Comparison of ENCODE assay signal across 15 cellular contexts in the genomic region with DNA sequence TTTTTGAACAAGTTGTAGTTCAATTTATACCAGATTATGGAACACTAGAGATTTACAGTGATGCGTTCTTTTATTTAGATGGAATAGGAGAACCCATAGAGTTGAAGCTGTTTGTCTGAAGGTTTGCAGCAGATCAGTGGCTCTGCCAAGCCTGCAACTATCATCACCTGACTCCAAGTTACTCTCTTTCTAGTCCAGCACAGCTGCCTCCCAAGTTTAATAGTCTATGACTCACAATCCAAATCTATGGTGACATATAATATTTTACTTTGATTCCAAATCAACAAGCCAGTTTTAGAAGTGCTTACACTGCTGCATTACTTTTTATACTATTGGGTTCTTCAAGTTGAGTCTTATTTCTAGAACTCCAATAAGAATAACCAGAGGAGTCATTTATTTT.
DNase-seq lines count a peak whose midpoint lies in the region; ATAC-seq and TF ChIP-seq lines count a peak whose summit lies in the region.
"Had no signal": no experiment of that assay in that cellular context is flagged by ENCODE, and none has a peak within 500 bp of the region (broad histone marks: within the 10 kb centered on the region; RNA-seq: fewer than 3 reads in every experiment).

No MANE protein-coding gene starts in this region.

- H3K9me3 ChIP-seq in SK-N-SH = no peaks in the 10 kb centered on the region

- no peak overlapping the region for H3K4me3 ChIP-seq in SK-N-SH (ENCODE audit: low read depth in 2 of 2, low read length in 1 of 2)
- H3K4me3 ChIP-seq in fibroblast of the aortic adventitia (ENCODE audit: low read depth, low read length) = no peak overlapping the region
- no peak overlapping the region for H3K4me3 ChIP-seq in skeletal muscle cell (ENCODE audit: low read depth, low read length)
- H3K4me3 ChIP-seq: GM12878 had no signal

- no peaks in the 10 kb centered on the region for H3K36me3 ChIP-seq in SK-N-SH (replicated peaks in 1 of 2; ENCODE audit: control insufficient read depth in 1 of 2, insufficient read depth in 2 of 2, low read length in 1 of 2)

- TF ChIP-seq CTCF in SK-N-SH (IDR thresholded peaks at IDR 0.05) (no peak), fibroblast of the aortic adventitia (IDR thresholded peaks at IDR 0.05; ENCODE audit: insufficient read depth, low read length) (no peak)

- TF ChIP-seq EP300 in SK-N-SH (IDR thresholded peaks at IDR 0.05; ENCODE audit: borderline replicate concordance in 1 of 2, low read depth in 1 of 2, low read length in 1 of 2) = no peak

- DNase-seq in NCI-H446 treated with DMSO at 0.1 percent for 48 hours (lab: John Stamatoyannopoulos, UW) (peak; percentile 12), NCI-H446 (lab: John Stamatoyannopoulos, UW) (no peak), SK-N-SH (no peak), fibroblast of the aortic adventitia (ENCODE audit: low read depth) (peak; percentile 59), skeletal muscle cell (ENCODE audit: low read depth) (peak; percentile 63)
- DNase-seq: activated CD4-positive, CD25-positive, alpha-beta regulatory T cell; H7; left cardiac atrium; NCI-H1694 treated with DMSO at 0.1 percent for 48 hours; SHP77; T-helper 17 cell had no signal

- H3K27ac ChIP-seq in SK-N-SH (ENCODE audit: low read depth in 2 of 2, low read length in 1 of 2) = peak overlapping the region; percentile 61 to 80; a peak in 2 of 4 replicates

- H3K9ac ChIP-seq in SK-N-SH = no peak overlapping the region

- CTCF ChIA-PET in SK-N-SH (lab: Yijun Ruan, JAX) = no interaction called here

- peaks cover 0 to 22% of the 10 kb centered on the region in 2 experiments; a peak in 3 of 4 replicates for H3K4me1 ChIP-seq in SK-N-SH (ENCODE audit: control insufficient read depth in 1 of 2, insufficient read depth in 2 of 2, low read depth in 1 of 2, low read length in 1 of 2)

- peaks cover 45% of the 10 kb centered on the region for H3F3A ChIP-seq in SK-N-SH (replicated peaks; ENCODE audit: insufficient read depth)

- no peaks in the 10 kb centered on the region for H3K27me3 ChIP-seq in SK-N-SH (ENCODE audit: insufficient read depth)

- peaks cover 30% of the 10 kb centered on the region for H3K79me2 ChIP-seq in SK-N-SH (ENCODE audit: insufficient read depth)

- no peak for TF ChIP-seq RAD21 in SK-N-SH (IDR thresholded peaks at IDR 0.05; ENCODE audit: low read length)

- H3K4me2 ChIP-seq in SK-N-SH = peak overlapping the region; percentile 12; the same call in 1 of the 2 replicates

- H3K9me2 ChIP-seq in SK-N-SH = no peaks in the 10 kb centered on the region

- POLR2A ChIA-PET in SK-N-SH (lab: Yijun Ruan, JAX) = no interaction called here

- H2AFZ ChIP-seq in SK-N-SH (ENCODE audit: low read depth) = no peak overlapping the region

- ATAC-seq in GM18519 (IDR thresholded peaks at IDR 0.05; ENCODE audit: low FRiP score, unreplicated experiment) = no peak
- ATAC-seq in GM18909 (IDR thresholded peaks at IDR 0.05; ENCODE audit: poor library complexity, unreplicated experiment) = no peak
- ATAC-seq in HG03280 (IDR thresholded peaks at IDR 0.05; ENCODE audit: unreplicated experiment) = no peak
- ATAC-seq: GM12878 had no signal

- H4K20me1 ChIP-seq in SK-N-SH (ENCODE audit: insufficient read depth) = peaks cover 7% of the 10 kb centered on the region; the same call in 1 of the 2 replicates

- WGBS in SK-N-SH (ENCODE audit: low lambda C conversion rate) = 65% methylated on average over 1 of the region's 1 CpG

TF ChIP-seq in SK-N-SH, 30 proteins besides CTCF, POLR2A, EP300 and RAD21:
- peak; percentile 51 for TF ChIP-seq TCF12 (IDR thresholded peaks at IDR 0.05)
- TF ChIP-seq, protein P1, sequence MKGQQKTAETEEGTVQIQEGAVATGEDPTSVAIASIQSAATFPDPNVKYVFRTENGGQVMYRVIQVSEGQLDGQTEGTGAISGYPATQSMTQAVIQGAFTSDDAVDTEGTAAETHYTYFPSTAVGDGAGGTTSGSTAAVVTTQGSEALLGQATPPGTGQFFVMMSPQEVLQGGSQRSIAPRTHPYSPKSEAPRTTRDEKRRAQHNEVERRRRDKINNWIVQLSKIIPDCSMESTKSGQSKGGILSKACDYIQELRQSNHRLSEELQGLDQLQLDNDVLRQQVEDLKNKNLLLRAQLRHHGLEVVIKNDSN (IDR thresholded peaks at IDR 0.05; ENCODE audit: borderline replicate concordance, low read depth) = no peak
- TF ChIP-seq, protein P2, sequence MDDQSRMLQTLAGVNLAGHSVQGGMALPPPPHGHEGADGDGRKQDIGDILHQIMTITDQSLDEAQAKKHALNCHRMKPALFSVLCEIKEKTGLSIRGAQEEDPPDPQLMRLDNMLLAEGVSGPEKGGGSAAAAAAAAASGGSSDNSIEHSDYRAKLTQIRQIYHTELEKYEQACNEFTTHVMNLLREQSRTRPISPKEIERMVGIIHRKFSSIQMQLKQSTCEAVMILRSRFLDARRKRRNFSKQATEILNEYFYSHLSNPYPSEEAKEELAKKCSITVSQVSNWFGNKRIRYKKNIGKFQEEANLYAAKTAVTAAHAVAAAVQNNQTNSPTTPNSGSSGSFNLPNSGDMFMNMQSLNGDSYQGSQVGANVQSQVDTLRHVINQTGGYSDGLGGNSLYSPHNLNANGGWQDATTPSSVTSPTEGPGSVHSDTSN (IDR thresholded peaks at IDR 0.05) = peak; percentile 26; the same call in 1 of the 2 replicates
- peak; percentile 39; the same call in 1 of the 2 replicates for TF ChIP-seq FOSL2 (IDR thresholded peaks at IDR 0.05; ENCODE audit: borderline replicate concordance, low read depth)

Comparison
In these comparisons a context has a peak if more than half of its experiments do, and no peak if none do; other contexts are left out.
1. DNase-seq: peak in NCI-H446 treated with DMSO at 0.1 percent for 48 hours (single experiment), fibroblast of the aortic adventitia (single experiment) and skeletal muscle cell (single experiment); none in NCI-H446 (0 of 2) and SK-N-SH (single experiment).